ENCODE assay signal across 8 cellular contexts in the genomic region with DNA sequence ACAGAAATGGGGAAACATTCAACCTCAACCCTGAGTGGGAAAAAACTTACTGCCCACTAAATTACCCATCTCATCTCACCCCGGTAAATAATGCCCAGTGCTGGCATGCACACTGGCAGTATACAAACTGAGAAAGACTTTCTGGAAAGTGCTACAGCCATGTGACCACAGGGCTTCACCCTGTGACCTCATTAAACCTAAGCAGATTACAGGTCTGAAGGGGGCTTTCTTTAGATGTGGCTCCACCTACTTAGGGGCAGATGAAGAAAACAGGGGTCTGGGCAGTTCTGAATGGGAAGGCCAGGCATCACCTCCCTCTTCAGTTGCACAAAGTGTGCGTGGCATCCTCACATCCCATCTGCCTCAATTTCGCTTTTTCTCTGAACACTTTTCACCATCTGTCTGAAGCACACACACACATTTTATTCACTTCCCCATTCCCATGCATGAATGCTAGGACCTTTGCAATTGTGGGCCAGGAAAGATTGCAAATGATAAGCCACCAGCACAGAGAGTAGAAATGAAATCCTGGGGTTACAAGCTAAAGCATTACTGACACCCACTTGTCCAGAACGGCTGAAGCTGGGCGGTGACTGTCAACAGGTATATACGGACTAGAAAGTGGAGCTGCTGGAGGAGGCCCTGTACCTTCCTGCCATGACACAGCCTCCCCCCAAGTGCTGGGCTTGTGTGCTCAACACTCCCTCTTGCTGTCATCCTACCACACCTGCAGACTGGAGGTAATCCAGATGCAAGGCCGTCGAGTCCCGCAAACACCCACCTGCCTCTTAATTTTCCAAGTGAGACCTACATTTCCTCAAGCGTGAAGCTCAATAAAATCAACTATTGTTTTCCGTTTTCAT. TPM values are rescaled to one million over a fixed set of nuclear protein-coding genes. Genes with fewer than 3 reads are reported as not detected.
DNase-seq lines count a peak whose midpoint lies in the region; TF ChIP-seq lines count a peak whose summit lies in the region.

No MANE protein-coding gene starts in this region.

- peaks cover 22 to 38% (median 23%) of the 10 kb centered on the region in 3 donors for H3K4me1 ChIP-seq in skeletal muscle tissue (ENCODE audit: control insufficient read depth in 3 of 3, insufficient read depth in 3 of 3, low read length in 3 of 3)

- H3K9me3 ChIP-seq in skeletal muscle tissue (ENCODE audit: control insufficient read depth in 3 of 3, low read length in 3 of 3): peaks cover 0 to 3% (median 0%) of the 10 kb centered on the region in 3 donors

- no peak overlapping the region for H3K4me3 ChIP-seq in skeletal muscle tissue (ENCODE audit: low read length in 3 of 3)

- H3K9me3 Mint-ChIP-seq in chondrocyte (ENCODE audit: low read depth): peaks cover 4% of the 10 kb centered on the region

- H3K27me3 ChIP-seq in skeletal muscle tissue (ENCODE audit: control insufficient read depth in 3 of 3, insufficient read depth in 3 of 3, low read length in 3 of 3): no peaks in the 10 kb centered on the region

- H3K4me1 Mint-ChIP-seq in chondrocyte (ENCODE audit: low read depth): peaks cover 40% of the 10 kb centered on the region

- DNase-seq in NCI-H82 (lab: John Stamatoyannopoulos, UW): peak; percentile 53
- DNase-seq in NCI-H82 treated with DMSO at 0.1 percent for 48 hours (lab: John Stamatoyannopoulos, UW; ENCODE audit: unreplicated experiment): no peak
- DNase-seq in NCI-H510A treated with DMSO at 0.1 percent for 48 hours (lab: John Stamatoyannopoulos, UW): peak; percentile 97
- DNase-seq in chondrocyte (ENCODE audit: low spot score): no peak
- no peak for DNase-seq in HEK293T (ENCODE audit: extremely low spot score)
- DNase-seq in amniotic stem cell (lab: John Stamatoyannopoulos, UW): no peak
- DNase-seq in caudate nucleus (lab: John Stamatoyannopoulos, UW): no peak

- peak overlapping the region; percentile 25 for H3K4me3 Mint-ChIP-seq in chondrocyte (ENCODE audit: unreplicated experiment)

- H3K36me3 Mint-ChIP-seq in chondrocyte (ENCODE audit: low read depth): peaks cover 10% of the 10 kb centered on the region

- H3K27ac ChIP-seq in skeletal muscle tissue (ENCODE audit: low read depth, low read length) (no peak overlapping the region), caudate nucleus (ENCODE audit: low read depth, low read length) (no peak overlapping the region)

- POLR2A ChIA-PET in HEK293T (lab: Yijun Ruan, JAX): no interaction called here

- peak overlapping the region; percentile 83 for H3K27ac Mint-ChIP-seq in chondrocyte (ENCODE audit: unreplicated experiment)

- H3K36me3 ChIP-seq in skeletal muscle tissue (ENCODE audit: control insufficient read depth in 3 of 3, insufficient read depth in 3 of 3, low read length in 3 of 3): peaks cover 3 to 9% (median 6%) of the 10 kb centered on the region in 3 donors

- peak overlapping the region in 2 of 3 donors; percentile 34 to 65 for H3K9ac ChIP-seq in skeletal muscle tissue (ENCODE audit: low read depth in 1 of 3, low read length in 3 of 3)

- no peak for TF ChIP-seq CTCF in chondrocyte (IDR thresholded peaks at IDR 0.05)

- no peaks in the 10 kb centered on the region for H3K27me3 Mint-ChIP-seq in chondrocyte (ENCODE audit: low read depth)

- CTCF ChIA-PET in HEK293T (lab: Yijun Ruan, JAX): no interaction called here

TF ChIP-seq in HEK293T, 16 proteins besides CTCF, POLR2A, EP300 and RAD21:
- no peak for TF ChIP-seq ARNT (IDR thresholded peaks at IDR 0.05)
- TF ChIP-seq L3MBTL2 (conservative IDR thresholded peaks at IDR 0.05): no peak
- TF ChIP-seq TARDBP (IDR thresholded peaks at IDR 0.05): no peak
- no peak for TF ChIP-seq BHLHE40 (IDR thresholded peaks at IDR 0.05; ENCODE audit: borderline replicate concordance)
- TF ChIP-seq LEF1 (IDR thresholded peaks at IDR 0.05; ENCODE audit: borderline replicate concordance): no peak
- no peak for TF ChIP-seq PKNOX1 (IDR thresholded peaks at IDR 0.05)
- TF ChIP-seq ELF4 (IDR thresholded peaks at IDR 0.05): no peak
- TF ChIP-seq ZNF384 (IDR thresholded peaks at IDR 0.05): no peak
- TF ChIP-seq FOXK2 (IDR thresholded peaks at IDR 0.05): no peak
- no peak for TF ChIP-seq FOXA1 (IDR thresholded peaks at IDR 0.05)

RNA-seq across cellular contexts. Expression of gene NADK, which starts 2.7 kb away (rescaled TPM):
- total RNA-seq in chondrocyte (66.4 to 75.8 TPM (median 68.1 TPM) in 3 replicates), skeletal muscle tissue (11.5 TPM)

RNA-seq across cellular contexts. Expression of gene CDK11A, which starts 51.4 kb away (rescaled TPM):
- total RNA-seq in chondrocyte (23.8 to 37.8 TPM (median 26.0 TPM) in 3 replicates), skeletal muscle tissue (16.7 TPM)

Comparison
In these comparisons a context has a peak if more than half of its experiments do, and no peak if none do; other contexts are left out.
1. DNase-seq: peak in NCI-H82 (single experiment) and NCI-H510A treated with DMSO at 0.1 percent for 48 hours (single experiment); none in NCI-H82 treated with DMSO at 0.1 percent for 48 hours (single experiment), chondrocyte (single experiment), HEK293T (single experiment), amniotic stem cell (single experiment) and caudate nucleus (0 of 61).